In the genomic region with DNA sequence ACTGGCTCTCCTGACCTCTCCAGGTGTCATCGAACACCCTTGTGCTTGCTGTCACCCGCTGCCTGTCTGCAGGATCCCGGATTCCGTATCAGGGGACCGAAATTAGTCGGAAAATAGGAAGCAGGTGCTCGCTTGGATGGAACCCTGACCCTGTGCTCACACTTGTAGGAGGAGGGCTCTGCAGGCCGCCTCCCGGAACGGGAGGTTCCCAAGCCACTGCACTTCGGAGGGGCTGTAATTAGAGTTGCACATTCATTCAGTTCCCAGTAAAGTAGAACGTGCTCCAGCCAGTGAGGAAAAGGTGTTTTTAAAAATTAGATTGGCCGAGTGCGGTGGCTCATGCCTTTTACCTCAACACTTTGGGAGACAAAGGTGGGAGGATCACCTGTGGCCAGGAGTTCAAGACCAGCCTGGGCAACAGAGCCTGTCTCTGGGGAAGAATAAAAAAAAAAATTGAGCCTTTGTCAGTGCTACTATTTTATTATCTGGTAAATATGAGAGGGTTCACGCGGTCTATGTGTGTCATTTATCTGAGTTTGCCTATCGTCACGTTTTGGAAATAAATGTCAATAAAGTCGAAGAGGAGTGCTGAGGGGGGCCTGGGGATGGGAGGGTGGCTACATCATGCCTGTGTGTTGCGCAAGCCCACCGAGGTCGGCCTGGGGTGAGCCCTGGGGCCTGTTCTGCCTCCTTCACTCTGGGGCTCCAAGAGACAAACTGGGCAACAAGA, we compare ENCODE assay signal across 1 cellular context.
TF ChIP-seq lines count a peak whose summit lies in the region.

No MANE protein-coding gene starts in this region.

TF ChIP-seq in K562, 482 proteins besides CTCF, POLR2A, EP300 and RAD21 (continued from another document and continues in another):
- TF ChIP-seq, protein P1, sequence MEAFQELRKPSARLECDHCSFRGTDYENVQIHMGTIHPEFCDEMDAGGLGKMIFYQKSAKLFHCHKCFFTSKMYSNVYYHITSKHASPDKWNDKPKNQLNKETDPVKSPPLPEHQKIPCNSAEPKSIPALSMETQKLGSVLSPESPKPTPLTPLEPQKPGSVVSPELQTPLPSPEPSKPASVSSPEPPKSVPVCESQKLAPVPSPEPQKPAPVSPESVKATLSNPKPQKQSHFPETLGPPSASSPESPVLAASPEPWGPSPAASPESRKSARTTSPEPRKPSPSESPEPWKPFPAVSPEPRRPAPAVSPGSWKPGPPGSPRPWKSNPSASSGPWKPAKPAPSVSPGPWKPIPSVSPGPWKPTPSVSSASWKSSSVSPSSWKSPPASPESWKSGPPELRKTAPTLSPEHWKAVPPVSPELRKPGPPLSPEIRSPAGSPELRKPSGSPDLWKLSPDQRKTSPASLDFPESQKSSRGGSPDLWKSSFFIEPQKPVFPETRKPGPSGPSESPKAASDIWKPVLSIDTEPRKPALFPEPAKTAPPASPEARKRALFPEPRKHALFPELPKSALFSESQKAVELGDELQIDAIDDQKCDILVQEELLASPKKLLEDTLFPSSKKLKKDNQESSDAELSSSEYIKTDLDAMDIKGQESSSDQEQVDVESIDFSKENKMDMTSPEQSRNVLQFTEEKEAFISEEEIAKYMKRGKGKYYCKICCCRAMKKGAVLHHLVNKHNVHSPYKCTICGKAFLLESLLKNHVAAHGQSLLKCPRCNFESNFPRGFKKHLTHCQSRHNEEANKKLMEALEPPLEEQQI (IDR thresholded peaks at IDR 0.05), result no peak
- TF ChIP-seq, protein P2, sequence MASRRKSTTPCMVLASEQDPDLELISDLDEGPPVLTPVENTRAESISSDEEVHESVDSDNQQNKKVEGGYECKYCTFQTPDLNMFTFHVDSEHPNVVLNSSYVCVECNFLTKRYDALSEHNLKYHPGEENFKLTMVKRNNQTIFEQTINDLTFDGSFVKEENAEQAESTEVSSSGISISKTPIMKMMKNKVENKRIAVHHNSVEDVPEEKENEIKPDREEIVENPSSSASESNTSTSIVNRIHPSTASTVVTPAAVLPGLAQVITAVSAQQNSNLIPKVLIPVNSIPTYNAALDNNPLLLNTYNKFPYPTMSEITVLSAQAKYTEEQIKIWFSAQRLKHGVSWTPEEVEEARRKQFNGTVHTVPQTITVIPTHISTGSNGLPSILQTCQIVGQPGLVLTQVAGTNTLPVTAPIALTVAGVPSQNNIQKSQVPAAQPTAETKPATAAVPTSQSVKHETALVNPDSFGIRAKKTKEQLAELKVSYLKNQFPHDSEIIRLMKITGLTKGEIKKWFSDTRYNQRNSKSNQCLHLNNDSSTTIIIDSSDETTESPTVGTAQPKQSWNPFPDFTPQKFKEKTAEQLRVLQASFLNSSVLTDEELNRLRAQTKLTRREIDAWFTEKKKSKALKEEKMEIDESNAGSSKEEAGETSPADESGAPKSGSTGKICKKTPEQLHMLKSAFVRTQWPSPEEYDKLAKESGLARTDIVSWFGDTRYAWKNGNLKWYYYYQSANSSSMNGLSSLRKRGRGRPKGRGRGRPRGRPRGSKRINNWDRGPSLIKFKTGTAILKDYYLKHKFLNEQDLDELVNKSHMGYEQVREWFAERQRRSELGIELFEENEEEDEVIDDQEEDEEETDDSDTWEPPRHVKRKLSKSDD (conservative IDR thresholded peaks at IDR 0.05; ENCODE audit: low read length), result 0 out of 2 replicates have a peak, but pooled peaks have one; percentile 68
- TF ChIP-seq, protein P3, sequence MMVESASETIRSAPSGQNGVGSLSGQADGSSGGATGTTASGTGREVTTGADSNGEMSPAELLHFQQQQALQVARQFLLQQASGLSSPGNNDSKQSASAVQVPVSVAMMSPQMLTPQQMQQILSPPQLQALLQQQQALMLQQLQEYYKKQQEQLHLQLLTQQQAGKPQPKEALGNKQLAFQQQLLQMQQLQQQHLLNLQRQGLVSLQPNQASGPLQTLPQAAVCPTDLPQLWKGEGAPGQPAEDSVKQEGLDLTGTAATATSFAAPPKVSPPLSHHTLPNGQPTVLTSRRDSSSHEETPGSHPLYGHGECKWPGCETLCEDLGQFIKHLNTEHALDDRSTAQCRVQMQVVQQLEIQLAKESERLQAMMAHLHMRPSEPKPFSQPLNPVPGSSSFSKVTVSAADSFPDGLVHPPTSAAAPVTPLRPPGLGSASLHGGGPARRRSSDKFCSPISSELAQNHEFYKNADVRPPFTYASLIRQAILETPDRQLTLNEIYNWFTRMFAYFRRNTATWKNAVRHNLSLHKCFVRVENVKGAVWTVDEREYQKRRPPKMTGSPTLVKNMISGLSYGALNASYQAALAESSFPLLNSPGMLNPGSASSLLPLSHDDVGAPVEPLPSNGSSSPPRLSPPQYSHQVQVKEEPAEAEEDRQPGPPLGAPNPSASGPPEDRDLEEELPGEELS (CRISPR knock-in tag; IDR thresholded peaks at IDR 0.05; ENCODE audit: borderline replicate concordance), result no peak
- TF ChIP-seq SUPT5H (IDR thresholded peaks at IDR 0.05) (peak; percentile 77), ZFP36 (IDR thresholded peaks at IDR 0.05; ENCODE audit: low read depth, low read length, partially characterized antibody) (peak; percentile 49), MTF1 (CRISPR knock-in tag; IDR thresholded peaks at IDR 0.05; ENCODE audit: borderline replicate concordance) (no peak), NUFIP1 (IDR thresholded peaks at IDR 0.05; ENCODE audit: partially characterized antibody) (no peak), BRD9 (IDR thresholded peaks at IDR 0.05; ENCODE audit: low read depth, partially characterized antibody) (peak; percentile 71), IRF2 (CRISPR knock-in tag; IDR thresholded peaks at IDR 0.05) (no peak), RAD51 (IDR thresholded peaks at IDR 0.05; ENCODE audit: borderline replicate concordance, low read depth) (peak; percentile 34; the same call in 1 of the 2 replicates), U2AF2 (optimal IDR thresholded peaks at IDR 0.05; ENCODE audit: low read depth, low read length) (no peak), FOXJ3 (CRISPR knock-in tag; IDR thresholded peaks at IDR 0.05) (no peak), GTF2E2 (tag; IDR thresholded peaks at IDR 0.05) (peak; percentile 95), ESRRA (IDR thresholded peaks at IDR 0.05; ENCODE audit: borderline replicate concordance, low read depth) (peak; percentile 43; the same call in 1 of the 2 replicates), SP2 (IDR thresholded peaks at IDR 0.05; ENCODE audit: extremely low read depth, low read depth, low read length, poor library complexity, severe bottlenecking) (no peak), RFX1 (IDR thresholded peaks at IDR 0.05) (no peak), JUNB (CRISPR knock-in tag; conservative IDR thresholded peaks at IDR 0.05) (no peak), ZNF217 (CRISPR knock-in tag; IDR thresholded peaks at IDR 0.05) (no peak), ZNF23 (CRISPR knock-in tag; IDR thresholded peaks at IDR 0.05) (no peak), RBM34 (IDR thresholded peaks at IDR 0.05; ENCODE audit: borderline replicate concordance, insufficient read depth, low read length) (no peak)
- TF ChIP-seq, protein P4, sequence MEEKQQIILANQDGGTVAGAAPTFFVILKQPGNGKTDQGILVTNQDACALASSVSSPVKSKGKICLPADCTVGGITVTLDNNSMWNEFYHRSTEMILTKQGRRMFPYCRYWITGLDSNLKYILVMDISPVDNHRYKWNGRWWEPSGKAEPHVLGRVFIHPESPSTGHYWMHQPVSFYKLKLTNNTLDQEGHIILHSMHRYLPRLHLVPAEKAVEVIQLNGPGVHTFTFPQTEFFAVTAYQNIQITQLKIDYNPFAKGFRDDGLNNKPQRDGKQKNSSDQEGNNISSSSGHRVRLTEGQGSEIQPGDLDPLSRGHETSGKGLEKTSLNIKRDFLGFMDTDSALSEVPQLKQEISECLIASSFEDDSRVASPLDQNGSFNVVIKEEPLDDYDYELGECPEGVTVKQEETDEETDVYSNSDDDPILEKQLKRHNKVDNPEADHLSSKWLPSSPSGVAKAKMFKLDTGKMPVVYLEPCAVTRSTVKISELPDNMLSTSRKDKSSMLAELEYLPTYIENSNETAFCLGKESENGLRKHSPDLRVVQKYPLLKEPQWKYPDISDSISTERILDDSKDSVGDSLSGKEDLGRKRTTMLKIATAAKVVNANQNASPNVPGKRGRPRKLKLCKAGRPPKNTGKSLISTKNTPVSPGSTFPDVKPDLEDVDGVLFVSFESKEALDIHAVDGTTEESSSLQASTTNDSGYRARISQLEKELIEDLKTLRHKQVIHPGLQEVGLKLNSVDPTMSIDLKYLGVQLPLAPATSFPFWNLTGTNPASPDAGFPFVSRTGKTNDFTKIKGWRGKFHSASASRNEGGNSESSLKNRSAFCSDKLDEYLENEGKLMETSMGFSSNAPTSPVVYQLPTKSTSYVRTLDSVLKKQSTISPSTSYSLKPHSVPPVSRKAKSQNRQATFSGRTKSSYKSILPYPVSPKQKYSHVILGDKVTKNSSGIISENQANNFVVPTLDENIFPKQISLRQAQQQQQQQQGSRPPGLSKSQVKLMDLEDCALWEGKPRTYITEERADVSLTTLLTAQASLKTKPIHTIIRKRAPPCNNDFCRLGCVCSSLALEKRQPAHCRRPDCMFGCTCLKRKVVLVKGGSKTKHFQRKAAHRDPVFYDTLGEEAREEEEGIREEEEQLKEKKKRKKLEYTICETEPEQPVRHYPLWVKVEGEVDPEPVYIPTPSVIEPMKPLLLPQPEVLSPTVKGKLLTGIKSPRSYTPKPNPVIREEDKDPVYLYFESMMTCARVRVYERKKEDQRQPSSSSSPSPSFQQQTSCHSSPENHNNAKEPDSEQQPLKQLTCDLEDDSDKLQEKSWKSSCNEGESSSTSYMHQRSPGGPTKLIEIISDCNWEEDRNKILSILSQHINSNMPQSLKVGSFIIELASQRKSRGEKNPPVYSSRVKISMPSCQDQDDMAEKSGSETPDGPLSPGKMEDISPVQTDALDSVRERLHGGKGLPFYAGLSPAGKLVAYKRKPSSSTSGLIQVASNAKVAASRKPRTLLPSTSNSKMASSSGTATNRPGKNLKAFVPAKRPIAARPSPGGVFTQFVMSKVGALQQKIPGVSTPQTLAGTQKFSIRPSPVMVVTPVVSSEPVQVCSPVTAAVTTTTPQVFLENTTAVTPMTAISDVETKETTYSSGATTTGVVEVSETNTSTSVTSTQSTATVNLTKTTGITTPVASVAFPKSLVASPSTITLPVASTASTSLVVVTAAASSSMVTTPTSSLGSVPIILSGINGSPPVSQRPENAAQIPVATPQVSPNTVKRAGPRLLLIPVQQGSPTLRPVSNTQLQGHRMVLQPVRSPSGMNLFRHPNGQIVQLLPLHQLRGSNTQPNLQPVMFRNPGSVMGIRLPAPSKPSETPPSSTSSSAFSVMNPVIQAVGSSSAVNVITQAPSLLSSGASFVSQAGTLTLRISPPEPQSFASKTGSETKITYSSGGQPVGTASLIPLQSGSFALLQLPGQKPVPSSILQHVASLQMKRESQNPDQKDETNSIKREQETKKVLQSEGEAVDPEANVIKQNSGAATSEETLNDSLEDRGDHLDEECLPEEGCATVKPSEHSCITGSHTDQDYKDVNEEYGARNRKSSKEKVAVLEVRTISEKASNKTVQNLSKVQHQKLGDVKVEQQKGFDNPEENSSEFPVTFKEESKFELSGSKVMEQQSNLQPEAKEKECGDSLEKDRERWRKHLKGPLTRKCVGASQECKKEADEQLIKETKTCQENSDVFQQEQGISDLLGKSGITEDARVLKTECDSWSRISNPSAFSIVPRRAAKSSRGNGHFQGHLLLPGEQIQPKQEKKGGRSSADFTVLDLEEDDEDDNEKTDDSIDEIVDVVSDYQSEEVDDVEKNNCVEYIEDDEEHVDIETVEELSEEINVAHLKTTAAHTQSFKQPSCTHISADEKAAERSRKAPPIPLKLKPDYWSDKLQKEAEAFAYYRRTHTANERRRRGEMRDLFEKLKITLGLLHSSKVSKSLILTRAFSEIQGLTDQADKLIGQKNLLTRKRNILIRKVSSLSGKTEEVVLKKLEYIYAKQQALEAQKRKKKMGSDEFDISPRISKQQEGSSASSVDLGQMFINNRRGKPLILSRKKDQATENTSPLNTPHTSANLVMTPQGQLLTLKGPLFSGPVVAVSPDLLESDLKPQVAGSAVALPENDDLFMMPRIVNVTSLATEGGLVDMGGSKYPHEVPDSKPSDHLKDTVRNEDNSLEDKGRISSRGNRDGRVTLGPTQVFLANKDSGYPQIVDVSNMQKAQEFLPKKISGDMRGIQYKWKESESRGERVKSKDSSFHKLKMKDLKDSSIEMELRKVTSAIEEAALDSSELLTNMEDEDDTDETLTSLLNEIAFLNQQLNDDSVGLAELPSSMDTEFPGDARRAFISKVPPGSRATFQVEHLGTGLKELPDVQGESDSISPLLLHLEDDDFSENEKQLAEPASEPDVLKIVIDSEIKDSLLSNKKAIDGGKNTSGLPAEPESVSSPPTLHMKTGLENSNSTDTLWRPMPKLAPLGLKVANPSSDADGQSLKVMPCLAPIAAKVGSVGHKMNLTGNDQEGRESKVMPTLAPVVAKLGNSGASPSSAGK (IDR thresholded peaks at IDR 0.05), result peak; percentile 91
- TF ChIP-seq, protein P5, sequence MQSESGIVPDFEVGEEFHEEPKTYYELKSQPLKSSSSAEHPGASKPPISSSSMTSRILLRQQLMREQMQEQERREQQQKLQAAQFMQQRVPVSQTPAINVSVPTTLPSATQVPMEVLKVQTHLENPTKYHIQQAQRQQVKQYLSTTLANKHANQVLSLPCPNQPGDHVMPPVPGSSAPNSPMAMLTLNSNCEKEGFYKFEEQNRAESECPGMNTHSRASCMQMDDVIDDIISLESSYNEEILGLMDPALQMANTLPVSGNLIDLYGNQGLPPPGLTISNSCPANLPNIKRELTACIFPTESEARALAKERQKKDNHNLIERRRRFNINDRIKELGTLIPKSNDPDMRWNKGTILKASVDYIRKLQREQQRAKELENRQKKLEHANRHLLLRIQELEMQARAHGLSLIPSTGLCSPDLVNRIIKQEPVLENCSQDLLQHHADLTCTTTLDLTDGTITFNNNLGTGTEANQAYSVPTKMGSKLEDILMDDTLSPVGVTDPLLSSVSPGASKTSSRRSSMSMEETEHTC (IDR thresholded peaks at IDR 0.05), result no peak; the same call in 1 of the 2 replicates
- TF ChIP-seq, protein P6, sequence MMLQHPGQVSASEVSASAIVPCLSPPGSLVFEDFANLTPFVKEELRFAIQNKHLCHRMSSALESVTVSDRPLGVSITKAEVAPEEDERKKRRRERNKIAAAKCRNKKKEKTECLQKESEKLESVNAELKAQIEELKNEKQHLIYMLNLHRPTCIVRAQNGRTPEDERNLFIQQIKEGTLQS (IDR thresholded peaks at IDR 0.05), result peak; percentile 49; the same call in 1 of the 2 replicates
- TF ChIP-seq, protein P6 (CRISPR knock-in tag; conservative IDR thresholded peaks at IDR 0.05), result no peak; the same call in 1 of the 2 replicates
